In the genomic region with DNA sequence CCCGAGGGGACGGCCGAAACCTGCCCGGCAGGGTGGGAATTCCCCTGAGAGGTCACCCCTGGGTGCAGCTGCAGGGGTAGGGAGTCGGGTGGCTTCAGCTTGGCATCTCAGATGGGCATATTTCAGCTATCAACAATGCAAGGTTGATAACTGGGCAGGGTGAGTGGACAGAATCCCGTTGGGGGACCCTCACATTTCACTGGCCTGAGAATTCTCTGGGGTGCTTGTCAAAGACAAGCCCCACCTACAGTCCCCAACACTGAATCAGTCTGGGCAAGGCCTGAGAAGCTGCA, we compare ENCODE assay signal across 15 cellular contexts. TPM values are rescaled to one million over a fixed set of nuclear protein-coding genes. Genes with fewer than 3 reads are reported as not detected.
DNase-seq lines count a peak whose midpoint lies in the region; ATAC-seq lines count a peak whose summit lies in the region.
"Had no signal": no experiment of that assay in that cellular context is flagged by ENCODE, and none has a peak within 500 bp of the region (broad histone marks: within the 10 kb centered on the region; RNA-seq: fewer than 3 reads in every experiment).

No MANE protein-coding gene starts in this region.

- H3K4me1 Mint-ChIP-seq in activated T-helper 1 cell treated with anti-CD3 and anti-CD28 coated beads, Interleukin-12 subunit alpha, Interleukin-12 subunit beta, Interleukin-2, Interleukin-4 antibody, amounts not matched to agents 30 ng/mL and 10 ng/mL and 1 ng/mL, durations not matched to agents 14 hours and 24 hours and 36 hours (ENCODE audit: low read depth): peaks cover 73% of the 10 kb centered on the region

- intact Hi-C loops in activated T-helper 1 cell treated with anti-CD3 and anti-CD28 coated beads, Interleukin-12 subunit alpha, Interleukin-12 subunit beta, Interleukin-2, Interleukin-4 antibody, amounts not matched to agents 30 ng/mL and 10 ng/mL and 1 ng/mL, durations not matched to agents 14 hours and 24 hours and 36 hours (cut with micrococcal nuclease): no loop called here

- no peaks in the 10 kb centered on the region for H3K9me3 Mint-ChIP-seq in activated T-helper 1 cell treated with anti-CD3 and anti-CD28 coated beads, Interleukin-12 subunit alpha, Interleukin-12 subunit beta, Interleukin-2, Interleukin-4 antibody, amounts not matched to agents 30 ng/mL and 10 ng/mL and 1 ng/mL, durations not matched to agents 14 hours and 24 hours and 36 hours
- H3K9me3 Mint-ChIP-seq: H9; stimulated activated naive B cell treated with anti-CD40 and anti-IgM and Interleukin-4, amounts not matched to agents 10 μg/mL and 1 μg/mL and 100 μg/mL, for 72 hours; WTC11 had no signal

- ATAC-seq in GM21515 (IDR thresholded peaks at IDR 0.05; ENCODE audit: unreplicated experiment) (no peak), GM21717 (IDR thresholded peaks at IDR 0.05; ENCODE audit: unreplicated experiment) (no peak), GM21576 (IDR thresholded peaks at IDR 0.05; ENCODE audit: unreplicated experiment) (no peak)
- ATAC-seq: body of pancreas; esophagus mucosa; Right ventricle myocardium inferior; stimulated activated naive B cell treated with anti-CD40 and anti-IgM and Interleukin-4, amounts not matched to agents 10 μg/mL and 1 μg/mL and 100 μg/mL, for 72 hours; WTC11 had no signal

- H3K27ac Mint-ChIP-seq in activated T-helper 1 cell treated with anti-CD3 and anti-CD28 coated beads, Interleukin-12 subunit alpha, Interleukin-12 subunit beta, Interleukin-2, Interleukin-4 antibody, amounts not matched to agents 30 ng/mL and 10 ng/mL and 1 ng/mL, durations not matched to agents 14 hours and 24 hours and 36 hours: peak overlapping the region; percentile 93
- H3K27ac Mint-ChIP-seq: H9; stimulated activated naive B cell treated with anti-CD40 and anti-IgM and Interleukin-4, amounts not matched to agents 10 μg/mL and 1 μg/mL and 100 μg/mL, for 72 hours; WTC11 had no signal

- peaks cover 2% of the 10 kb centered on the region for H3K27me3 Mint-ChIP-seq in activated T-helper 1 cell treated with anti-CD3 and anti-CD28 coated beads, Interleukin-12 subunit alpha, Interleukin-12 subunit beta, Interleukin-2, Interleukin-4 antibody, amounts not matched to agents 30 ng/mL and 10 ng/mL and 1 ng/mL, durations not matched to agents 14 hours and 24 hours and 36 hours (ENCODE audit: insufficient read depth)
- H3K27me3 Mint-ChIP-seq: stimulated activated naive B cell treated with anti-CD40 and anti-IgM and Interleukin-4, amounts not matched to agents 10 μg/mL and 1 μg/mL and 100 μg/mL, for 72 hours had no signal

- H3K4me3 Mint-ChIP-seq in activated T-helper 1 cell treated with anti-CD3 and anti-CD28 coated beads, Interleukin-12 subunit alpha, Interleukin-12 subunit beta, Interleukin-2, Interleukin-4 antibody, amounts not matched to agents 30 ng/mL and 10 ng/mL and 1 ng/mL, durations not matched to agents 14 hours and 24 hours and 36 hours: peak overlapping the region; percentile 82
- H3K4me3 Mint-ChIP-seq: H9, WTC11 had no signal

- peak; percentile 31 to 33 for DNase-seq in stimulated activated CD4-positive, alpha-beta T cell treated with anti-CD3 and anti-CD28 coated beads, Interleukin-2, amount 100 ng/mL, for 24 hours
- DNase-seq in stimulated activated CD4-positive, alpha-beta T cell treated with anti-CD3 and anti-CD28 coated beads, Interleukin-12 subunit alpha, Interleukin-12 subunit beta, amount 100 ng/mL, for 4 hours: no peak
- DNase-seq in activated T-helper 1 cell treated with anti-CD3 and anti-CD28 coated beads, Interleukin-12 subunit alpha, Interleukin-12 subunit beta, Interleukin-2, Interleukin-4 antibody, amounts not matched to agents 30 ng/mL and 10 ng/mL and 1 ng/mL, durations not matched to agents 14 hours and 24 hours and 36 hours (ENCODE audit: low spot score): no peak
- DNase-seq in kidney tubule cell (ENCODE audit: low spot score) (peak; percentile 20), NCI-H1417 (lab: John Stamatoyannopoulos, UW) (no peak)
- DNase-seq: body of pancreas; H9; KBM-7; stimulated activated naive B cell treated with anti-CD40 and anti-IgM and Interleukin-4, amounts not matched to agents 10 μg/mL and 1 μg/mL and 100 μg/mL, for 72 hours had no signal

- peaks cover 21% of the 10 kb centered on the region for H3K36me3 Mint-ChIP-seq in activated T-helper 1 cell treated with anti-CD3 and anti-CD28 coated beads, Interleukin-12 subunit alpha, Interleukin-12 subunit beta, Interleukin-2, Interleukin-4 antibody, amounts not matched to agents 30 ng/mL and 10 ng/mL and 1 ng/mL, durations not matched to agents 14 hours and 24 hours and 36 hours (ENCODE audit: low read depth)
- H3K36me3 Mint-ChIP-seq: WTC11 had no signal

RNA-seq across cellular contexts. Expression of gene RGS10, which starts 3.2 kb away (rescaled TPM):
- total RNA-seq in activated T-helper 1 cell treated with anti-CD3 and anti-CD28 coated beads, Interleukin-12 subunit alpha, Interleukin-12 subunit beta, Interleukin-2, Interleukin-4 antibody, amounts not matched to agents 30 ng/mL and 10 ng/mL and 1 ng/mL, durations not matched to agents 14 hours and 24 hours and 36 hours: 142 and 150 TPM in 2 replicates

RNA-seq across cellular contexts. Expression of gene TIAL1, which starts 57.5 kb away (rescaled TPM):
- total RNA-seq in activated T-helper 1 cell treated with anti-CD3 and anti-CD28 coated beads, Interleukin-12 subunit alpha, Interleukin-12 subunit beta, Interleukin-2, Interleukin-4 antibody, amounts not matched to agents 30 ng/mL and 10 ng/mL and 1 ng/mL, durations not matched to agents 14 hours and 24 hours and 36 hours: 192 and 195 TPM in 2 replicates

Comparison
In these comparisons a context has a peak if more than half of its experiments do, and no peak if none do; other contexts are left out.
1. DNase-seq: peak in stimulated activated CD4-positive, alpha-beta T cell treated with anti-CD3 and anti-CD28 coated beads, Interleukin-2, amount 100 ng/mL, for 24 hours (2 of 2) and kidney tubule cell (single experiment); none in stimulated activated CD4-positive, alpha-beta T cell treated with anti-CD3 and anti-CD28 coated beads, Interleukin-12 subunit alpha, Interleukin-12 subunit beta, amount 100 ng/mL, for 4 hours (single experiment), activated T-helper 1 cell treated with anti-CD3 and anti-CD28 coated beads, Interleukin-12 subunit alpha, Interleukin-12 subunit beta, Interleukin-2, Interleukin-4 antibody, amounts not matched to agents 30 ng/mL and 10 ng/mL and 1 ng/mL, durations not matched to agents 14 hours and 24 hours and 36 hours (single experiment) and NCI-H1417 (0 of 3).